In the genomic region with DNA sequence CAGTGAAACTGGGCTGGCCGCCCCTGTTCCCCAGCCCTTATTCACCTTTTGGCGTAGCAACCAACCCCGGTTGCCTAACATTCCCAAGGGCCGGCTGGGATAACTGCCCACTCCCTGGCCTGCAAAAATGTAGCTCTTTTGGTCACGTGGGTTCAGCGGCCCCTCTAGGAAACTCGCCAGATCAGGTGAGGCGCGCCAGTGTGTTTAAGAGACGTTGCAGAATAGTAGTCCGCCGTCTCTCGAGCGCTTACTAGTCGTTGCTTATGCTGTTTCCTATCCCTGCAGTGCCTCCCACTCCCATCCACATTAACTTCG, we compare ENCODE assay signal across 8 cellular contexts. TPM values are rescaled to one million over a fixed set of nuclear protein-coding genes. Genes with fewer than 3 reads are reported as not detected.
DNase-seq lines count a peak whose midpoint lies in the region; ATAC-seq, FAIRE-seq and TF ChIP-seq lines count a peak whose summit lies in the region.

No MANE protein-coding gene starts in this region.

- CTCF ChIA-PET in A549 (lab: Yijun Ruan, JAX): interaction anchor here (1.1 to 1.6 kb wide), 4 partner anchors 552 to 640 kb away, joined by 3 to 6 read pairs (median 3); partner anchors contain the start of gene MAML2
- CTCF ChIA-PET in K562 (lab: Yijun Ruan, JAX; ENCODE audit: low intra/inter-chr PET ratio): no interaction called here

- DNase-seq in A549 (ENCODE audit: low read depth in 1 of 2, low spot score in 1 of 2) (peak; percentile 10 to 56), NCI-H1048 (lab: John Stamatoyannopoulos, UW) (peak; percentile 55), T-helper 1 cell (peak in 4 of 5 donors; percentile 25 to 68 (median 40)), K562 (ENCODE audit: extremely low read depth in 1 of 4, low spot score in 3 of 4) (peak; percentile 57 to 88 (median 64)), iPS DF 6.9 (ENCODE audit: low read depth, low spot score) (no peak), sciatic nerve (ENCODE audit: low spot score) (peak; percentile 79)

- H3K4me3 ChIP-seq in A549: peak overlapping the region; percentile 88
- peak overlapping the region; percentile 88 for H3K4me3 ChIP-seq in K562
- H3K4me3 ChIP-seq in iPS DF 6.9 (ENCODE audit: low read length): peak overlapping the region; percentile 63

- H3K9me1 ChIP-seq in K562 (ENCODE audit: control insufficient read depth, insufficient read depth, low read length): no peaks in the 10 kb centered on the region

- FAIRE-seq in A549 (lab: Jason Lieb, UNC): no peak
- peak; percentile 73 for FAIRE-seq in K562 (lab: Jason Lieb, UNC)

- TF ChIP-seq RAD21 in A549 (conservative IDR thresholded peaks at IDR 0.05 in 1 of 2, IDR thresholded peaks at IDR 0.05 in 1 of 2) (no peak), K562 (CRISPR knock-in tag; conservative IDR thresholded peaks at IDR 0.05 in 1 of 2, IDR thresholded peaks at IDR 0.05 in 1 of 2) (no peak)

- BruUV-seq in K562 (replicated peaks; lab: Mats Ljungman, UMichigan): no TSS peak

- no peaks in the 10 kb centered on the region for H3K27me3 ChIP-seq in K562 (ENCODE audit: control insufficient read depth in 2 of 2, insufficient read depth in 2 of 2, low read length in 2 of 2)
- no peaks in the 10 kb centered on the region for H3K27me3 ChIP-seq in iPS DF 6.9 (ENCODE audit: control insufficient read depth, insufficient read depth, low read length)

- no peak for TF ChIP-seq EP300 in A549 (IDR thresholded peaks at IDR 0.05)
- TF ChIP-seq EP300 in K562 (IDR thresholded peaks at IDR 0.05; ENCODE audit: low read length): no peak

- in situ Hi-C loops in K562 (cut with MboI): no loop called here

- TF ChIP-seq CTCF in A549 (IDR thresholded peaks at IDR 0.05): no peak
- no peak for TF ChIP-seq CTCF in K562 (IDR thresholded peaks at IDR 0.05 in 2 of 3, conservative IDR thresholded peaks at IDR 0.05 in 1 of 3; ENCODE audit: insufficient read depth in 2 of 3, low read depth in 1 of 3, low read length in 3 of 3)

- TF ChIP-seq POLR2A in A549 (IDR thresholded peaks at IDR 0.05; ENCODE audit: low read length): no peak
- TF ChIP-seq POLR2A in K562 (conservative IDR thresholded peaks at IDR 0.05): no peak

- H3K4me2 ChIP-seq in A549: peak overlapping the region; percentile 78
- H3K4me2 ChIP-seq in K562 (ENCODE audit: insufficient read depth, low read length): peak overlapping the region; percentile 95

- POLR2A ChIA-PET in A549 (lab: Yijun Ruan, JAX): interaction anchor here (0.6 to 2.1 kb wide), 5 partner anchors 22 to 724 kb away, joined by 3 to 5 read pairs (median 3); partner anchors contain the start of genes CCDC82, JRKL and SRSF8
- POLR2A ChIA-PET in K562 (lab: Yijun Ruan, JAX): interaction anchor here (0.7 to 3.8 kb wide), 15 partner anchors 10 to 647 kb away, joined by 3 to 20 read pairs (median 4); partner anchors contain the start of genes CCDC82 and JRKL

- no peaks in the 10 kb centered on the region for H3K9me3 ChIP-seq in A549
- H3K9me3 ChIP-seq in K562 (replicated peaks; ENCODE audit: control insufficient read depth, insufficient read depth, low read depth, low read length): no peaks in the 10 kb centered on the region
- H3K9me3 ChIP-seq in iPS DF 6.9 (ENCODE audit: control insufficient read depth, insufficient read depth, low read length): no peaks in the 10 kb centered on the region

- peaks cover 81% of the 10 kb centered on the region for H3K79me2 ChIP-seq in K562 (ENCODE audit: control insufficient read depth, insufficient read depth, low read length)

- intact Hi-C loops in K562 (cut with micrococcal nuclease): loop anchor here (5.0 kb wide), 1 partner anchor 451 kb away; no protein-coding TSS in a partner anchor
- intact Hi-C loops in sciatic nerve (cut with DNase I): no loop called here

- ATAC-seq in A549 (peak; percentile 0 to 10; a peak in 3 of 6 replicates), GM18909 (IDR thresholded peaks at IDR 0.05; ENCODE audit: poor library complexity, unreplicated experiment) (peak; percentile 9), K562 (peak; percentile 67), sciatic nerve (peak; percentile 16), GM19397 (IDR thresholded peaks at IDR 0.05; ENCODE audit: unreplicated experiment) (no peak)

- H4K20me1 ChIP-seq in K562 (replicated peaks; ENCODE audit: control insufficient read depth, insufficient read depth, low read length): peaks cover 6% of the 10 kb centered on the region; the same call in 1 of the 2 replicates

- H3K9ac ChIP-seq in K562 (ENCODE audit: insufficient read depth in 1 of 2, low read depth in 2 of 2, low read length in 2 of 2): peak overlapping the region; percentile 96 to 99

- H3K36me3 ChIP-seq in K562 (ENCODE audit: control insufficient read depth, insufficient read depth, low read length): peaks cover 41% of the 10 kb centered on the region
- no peaks in the 10 kb centered on the region; the same call in 1 of the 2 replicates for H3K36me3 ChIP-seq in iPS DF 6.9 (ENCODE audit: control insufficient read depth, insufficient read depth, low read length)

- under 1% methylated on average over 10 of the region's 16 CpGs for WGBS in A549 (ENCODE audit: missing lambda C conversion rate)
- WGBS in K562 (ENCODE audit: insufficient coverage, low coverage, missing lambda C conversion rate): under 1% methylated on average over 16 of the region's 16 CpGs
- WGBS in iPS DF 6.9 (ENCODE audit: insufficient coverage, insufficient read length): no CpG with 5 or more reads among the region's 16 CpGs

- peak overlapping the region; percentile 95 for H2AFZ ChIP-seq in K562 (ENCODE audit: low read depth, low read length)

- H3K27ac ChIP-seq in A549 (peak overlapping the region; percentile 93 to 98), K562 (ENCODE audit: extremely low read depth, low read depth, low read length) (peak overlapping the region; percentile 99), iPS DF 6.9 (ENCODE audit: low read length) (no peak overlapping the region)

- H3K4me1 ChIP-seq in A549 (peaks cover 19% of the 10 kb centered on the region; the same call in 2 of the 3 replicates), K562 (replicated peaks in 1 of 2; ENCODE audit: control insufficient read depth in 2 of 2, insufficient read depth in 2 of 2, low read length in 2 of 2) (peaks cover 4 to 14% of the 10 kb centered on the region in 2 experiments; a peak in 4 of 5 replicates), iPS DF 6.9 (ENCODE audit: control insufficient read depth, insufficient read depth, low read length) (no peaks in the 10 kb centered on the region)

TF ChIP-seq in A549, 52 proteins besides CTCF, POLR2A, EP300 and RAD21 (continues in another document):
- no peak for TF ChIP-seq BHLHE40 (IDR thresholded peaks at IDR 0.05; ENCODE audit: low read depth, low read length)

TF ChIP-seq in K562, 482 proteins besides CTCF, POLR2A, EP300 and RAD21 (continues in another document):
- TF ChIP-seq PHF20 (IDR thresholded peaks at IDR 0.05; ENCODE audit: partially characterized antibody): no peak

RNA-seq across cellular contexts. Expression of gene CEP57, which starts 0.6 kb away (rescaled TPM):
- polyA plus RNA-seq in A549 (2011; rRNA removed): 30.4 and 47.3 TPM in 2 replicates
- 7.3 and 7.4 TPM in 2 replicates for polyA plus RNA-seq in A549 (2012; cell fraction: cytosol; rRNA removed)
- polyA plus RNA-seq in A549 (2012; cell fraction: nucleus; rRNA removed): 6.7 and 10.9 TPM in 2 replicates
- 17.2 to 21.3 TPM (median 19.9 TPM) in 3 replicates for polyA plus RNA-seq in A549 (2017; fragmentation: RNase III; extraction: RNeasy Plus Mini Kit Qiagen cat#74134 plus additional on column Dnase treatment)
- 10.3 and 13.0 TPM in 2 replicates for polyA minus RNA-seq in A549 (2011; rRNA and poly(A)+ RNA removed)
- 28.8 and 122 TPM in 2 replicates for total RNA-seq in K562 (2011; cell fraction: chromatin; rRNA removed; ENCODE audit: low replicate concordance)
- 16.0 and 21.6 TPM in 2 replicates for total RNA-seq in K562 (2011; cell fraction: nucleolus; rRNA removed)
- total RNA-seq in K562 (2011; cell fraction: nucleoplasm; rRNA removed): 36.4 and 64.2 TPM in 2 replicates
- 50.7 and 62.7 TPM in 2 replicates for total RNA-seq in K562 (2014; rRNA removed)
- 85.3 and 103 TPM in 2 replicates for total RNA-seq in K562 (2014; rRNA removed; fragmentation: Illumina TruSeq; extraction: Trizol)
- 71.0 and 81.5 TPM in 2 replicates for total RNA-seq in K562 (2015; rRNA removed; fragmentation: Illumina TruSeq; extraction: Trizol)
- total RNA-seq in K562 (2021): 65.2 and 66.4 TPM in 2 replicates
- 76.5 and 88.1 TPM in 2 replicates for polyA plus RNA-seq in K562 (2011; rRNA removed)
- polyA plus RNA-seq in K562 (2011; cell fraction: cytosol; rRNA removed): 26.5 and 37.3 TPM in 2 replicates
- 36.1 and 55.6 TPM in 2 replicates for polyA plus RNA-seq in K562 (2011; cell fraction: nucleus; rRNA removed)
- 50.5 and 75.0 TPM in 2 replicates for polyA plus RNA-seq in K562 (2012)
- 67.3 and 74.3 TPM in 2 replicates for polyA plus RNA-seq in K562 (2014; fragmentation: Illumina TruSeq; extraction: Trizol)
- polyA plus RNA-seq in K562 (2014; fragmentation: Nextera tagmentation; extraction: Ambion mirVana): 10 to 100 TPM; 25.1 to 33.9 TPM
- polyA plus RNA-seq in K562 (2014; rRNA removed): 47.5 and 54.3 TPM in 2 replicates
- polyA minus RNA-seq in K562 (2011; rRNA and poly(A)+ RNA removed): 101 and 113 TPM in 2 replicates
- 27.6 and 43.8 TPM in 2 replicates for polyA minus RNA-seq in K562 (2011; cell fraction: cytosol; rRNA and poly(A)+ RNA removed)
- 37.0 and 69.0 TPM in 2 replicates for polyA minus RNA-seq in K562 (2011; cell fraction: nucleus; rRNA and poly(A)+ RNA removed)
- total RNA-seq in sciatic nerve: 48.1 TPM

RNA-seq across cellular contexts. Expression of gene FAM76B, which starts 1.3 kb away (rescaled TPM):
- polyA plus RNA-seq in A549 (2011; rRNA removed) (21.4 and 33.3 TPM in 2 replicates), A549 (2017; fragmentation: RNase III; extraction: RNeasy Plus Mini Kit Qiagen cat#74134 plus additional on column Dnase treatment) (11.4 to 14.3 TPM (median 11.8 TPM) in 3 replicates), K562 (2011; rRNA removed) (60.0 and 62.6 TPM in 2 replicates), K562 (2014; fragmentation: Illumina TruSeq; extraction: Trizol) (35.0 and 36.2 TPM in 2 replicates), K562 (2014; fragmentation: Nextera tagmentation; extraction: Ambion mirVana) (10 to 100 TPM; 22.5 to 23.7 TPM), K562 (2014; rRNA removed) (32.9 and 51.1 TPM in 2 replicates)
- 4.5 and 5.4 TPM in 2 replicates for polyA plus RNA-seq in A549 (2012; cell fraction: cytosol; rRNA removed)
- polyA plus RNA-seq in A549 (2012; cell fraction: nucleus; rRNA removed): 6.6 and 8.1 TPM in 2 replicates
- 5.8 and 8.8 TPM in 2 replicates for polyA minus RNA-seq in A549 (2011; rRNA and poly(A)+ RNA removed)
- total RNA-seq in K562 (2011; cell fraction: chromatin; rRNA removed; ENCODE audit: low replicate concordance): 65.3 and 224 TPM in 2 replicates
- 35.2 and 52.4 TPM in 2 replicates for total RNA-seq in K562 (2011; cell fraction: nucleolus; rRNA removed)
- total RNA-seq in K562 (2011; cell fraction: nucleoplasm; rRNA removed): 64.7 and 73.8 TPM in 2 replicates
- total RNA-seq in K562 (2014; rRNA removed) (24.6 and 25.6 TPM in 2 replicates), K562 (2014; rRNA removed; fragmentation: Illumina TruSeq; extraction: Trizol) (46.8 and 56.4 TPM in 2 replicates), K562 (2015; rRNA removed; fragmentation: Illumina TruSeq; extraction: Trizol) (42.4 and 48.9 TPM in 2 replicates), K562 (2021) (28.4 and 33.9 TPM in 2 replicates), sciatic nerve (45.6 TPM)
- polyA plus RNA-seq in K562 (2011; cell fraction: cytosol; rRNA removed): 6.0 and 14.0 TPM in 2 replicates
- 92.7 and 160 TPM in 2 replicates for polyA plus RNA-seq in K562 (2011; cell fraction: nucleus; rRNA removed)
- polyA plus RNA-seq in K562 (2012): 19.1 and 27.1 TPM in 2 replicates
- 73.2 and 83.6 TPM in 2 replicates for polyA minus RNA-seq in K562 (2011; rRNA and poly(A)+ RNA removed)
- polyA minus RNA-seq in K562 (2011; cell fraction: cytosol; rRNA and poly(A)+ RNA removed): 13.8 and 16.7 TPM in 2 replicates
- 59.1 and 144 TPM in 2 replicates for polyA minus RNA-seq in K562 (2011; cell fraction: nucleus; rRNA and poly(A)+ RNA removed)

Comparison
In these comparisons a context has a peak if more than half of its experiments do, and no peak if none do; other contexts are left out.
1. Of the 35 proteins assayed by ChIP-seq in both K562 and A549: peak only in K562: BHLHE40, CEBPB and HDAC2; only in A549: none; in both: MAX and USF2; in neither: 29; mixed calls (peak in some experiments, not most) for 1.